ENCODE assay signal across 32 cellular contexts in the genomic region with DNA sequence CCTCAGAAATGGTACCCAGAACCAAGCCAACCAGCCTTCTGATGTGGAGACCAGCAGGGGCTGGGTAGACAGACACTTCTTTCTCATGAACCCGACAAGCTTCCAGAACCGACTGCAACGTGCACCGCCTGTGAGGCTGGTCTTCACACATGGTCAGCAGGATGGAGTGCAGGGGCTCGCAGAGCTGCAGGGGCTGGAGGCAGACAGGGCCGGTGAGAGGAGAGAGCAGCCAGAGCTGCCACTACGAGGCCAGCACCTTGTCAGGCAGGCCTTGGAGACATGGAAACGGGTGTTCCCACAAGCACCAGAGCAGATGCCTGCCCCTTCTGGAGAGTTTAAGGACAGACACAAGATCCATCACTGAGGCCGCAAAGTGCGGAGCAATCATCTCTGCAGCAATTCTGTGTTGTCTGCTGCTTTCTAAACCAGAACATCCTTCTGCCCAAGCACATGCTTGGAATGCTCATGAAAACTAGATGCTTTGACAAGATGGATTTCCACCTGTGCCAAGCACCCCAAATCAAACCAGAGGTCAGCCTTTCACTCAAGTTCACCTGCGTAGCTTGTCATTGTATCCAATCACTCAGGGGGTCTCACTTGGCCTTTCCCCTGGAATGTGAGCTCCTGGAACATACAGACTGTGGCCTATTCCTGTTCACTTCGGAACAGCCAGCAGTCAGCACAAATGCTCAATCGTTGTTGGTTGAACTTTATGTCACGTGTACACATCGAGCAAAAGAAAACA. TPM values are rescaled to one million over a fixed set of nuclear protein-coding genes. Genes with fewer than 3 reads are reported as not detected.
"Had no signal": no experiment of that assay in that cellular context is flagged by ENCODE, and none has a peak within 500 bp of the region (broad histone marks: within the 10 kb centered on the region; RNA-seq: fewer than 3 reads in every experiment).

No MANE protein-coding gene starts in this region.

- ATAC-seq: activated T-helper 17 cell treated with anti-CD3 and anti-CD28 coated beads, Interleukin-2, amount 50 U/mL, for 72 hours; left colon; sciatic nerve; stimulated activated effector memory CD8-positive, alpha-beta T cell treated with anti-CD3 and anti-CD28 coated beads, Interleukin-12 subunit alpha, Interleukin-12 subunit beta, amount 100 ng/mL, for 72 hours; T-helper 17 cell had no signal

- DNase-seq: activated CD4-positive, alpha-beta memory T cell treated with anti-CD3 and anti-CD28 coated beads, Interleukin-2, amount 10 ng/mL, durations not matched to agents 7 days and 5 days; activated CD4-positive, alpha-beta T cell treated with anti-CD3 and anti-CD28 coated beads for 1 hour; activated CD4-positive, alpha-beta T cell treated with anti-CD3 and anti-CD28 coated beads, Interleukin-2, amount 10 ng/mL, durations not matched to agents 7 days and 5 days; activated gamma-delta T cell treated with Interleukin-2 at 50 U/mL for 16 hours; activated naive CD4-positive, alpha-beta T cell treated with anti-CD3 and anti-CD28 coated beads, Interleukin-2, amount 50 U/mL, for 16 hours; activated T-cell treated with anti-CD3 and anti-CD28 coated beads, Interleukin-2, amount 50 U/mL, for 24 hours; amniotic stem cell; brain microvascular endothelial cell; caudate nucleus; cortex of kidney; esophagus squamous epithelium; foreskin melanocyte; kidney; left colon; mammary epithelial cell; ovary; small intestine; stimulated activated CD4-positive, alpha-beta T cell treated with anti-CD3 and anti-CD28 coated beads, Interleukin-4, amount 100 ng/mL, for 24 hours; T-helper 17 cell; T1000; trophoblast cell; uterus had no signal

- H3K4me1 Mint-ChIP-seq: activated CD4-positive, alpha-beta memory T cell treated with anti-CD3 and anti-CD28 coated beads, Interleukin-2, amount 10 ng/mL, durations not matched to agents 7 days and 5 days; activated CD4-positive, alpha-beta T cell treated with anti-CD3 and anti-CD28 coated beads, Interleukin-2, amount 10 ng/mL, durations not matched to agents 7 days and 5 days; activated T-helper 17 cell treated with anti-CD3 and anti-CD28 coated beads, Interleukin-2, amount 50 U/mL, for 72 hours; stimulated activated effector memory CD8-positive, alpha-beta T cell treated with anti-CD3 and anti-CD28 coated beads, Interleukin-12 subunit alpha, Interleukin-12 subunit beta, amount 100 ng/mL, for 72 hours; T-helper 17 cell had no signal

- H3K4me1 ChIP-seq: esophagus squamous epithelium, uterus had no signal

- H3K4me3 ChIP-seq: esophagus squamous epithelium, ovary, thoracic aorta, uterus had no signal

- H3K4me3 Mint-ChIP-seq: activated CD4-positive, alpha-beta memory T cell treated with anti-CD3 and anti-CD28 coated beads, Interleukin-2, amount 10 ng/mL, durations not matched to agents 7 days and 5 days; activated CD4-positive, alpha-beta T cell treated with anti-CD3 and anti-CD28 coated beads, Interleukin-2, amount 10 ng/mL, durations not matched to agents 7 days and 5 days; activated T-cell treated with anti-CD3 and anti-CD28 coated beads, Interleukin-2, amount 50 U/mL, for 24 hours; activated T-helper 17 cell treated with anti-CD3 and anti-CD28 coated beads, Interleukin-2, amount 50 U/mL, for 72 hours; nephron; stimulated activated effector memory CD8-positive, alpha-beta T cell treated with anti-CD3 and anti-CD28 coated beads, Interleukin-12 subunit alpha, Interleukin-12 subunit beta, amount 100 ng/mL, for 72 hours; stimulated activated naive CD8-positive, alpha-beta T cell treated with anti-CD3 and anti-CD28 coated beads, Interleukin-15, Interleukin-2, amounts not matched to agents 100 ng/mL and 50 ng/mL, for 24 hours; T-helper 17 cell had no signal

- H3K9me3 Mint-ChIP-seq: activated CD4-positive, alpha-beta memory T cell treated with anti-CD3 and anti-CD28 coated beads, Interleukin-2, amount 10 ng/mL, durations not matched to agents 7 days and 5 days; activated CD4-positive, alpha-beta T cell treated with anti-CD3 and anti-CD28 coated beads, Interleukin-2, amount 10 ng/mL, durations not matched to agents 7 days and 5 days; activated T-cell treated with anti-CD3 and anti-CD28 coated beads, Interleukin-2, amount 50 U/mL, for 24 hours; activated T-helper 17 cell treated with anti-CD3 and anti-CD28 coated beads, Interleukin-2, amount 50 U/mL, for 72 hours; nephron; stimulated activated effector memory CD8-positive, alpha-beta T cell treated with anti-CD3 and anti-CD28 coated beads, Interleukin-12 subunit alpha, Interleukin-12 subunit beta, amount 100 ng/mL, for 72 hours; stimulated activated naive CD8-positive, alpha-beta T cell treated with anti-CD3 and anti-CD28 coated beads, Interleukin-15, Interleukin-2, amounts not matched to agents 100 ng/mL and 50 ng/mL, for 24 hours had no signal

- H3K27ac ChIP-seq: brain microvascular endothelial cell, esophagus squamous epithelium, ovary, thoracic aorta, uterus had no signal

- H3K27ac Mint-ChIP-seq: activated CD4-positive, alpha-beta memory T cell treated with anti-CD3 and anti-CD28 coated beads, Interleukin-2, amount 10 ng/mL, durations not matched to agents 7 days and 5 days; activated CD4-positive, alpha-beta T cell treated with anti-CD3 and anti-CD28 coated beads, Interleukin-2, amount 10 ng/mL, durations not matched to agents 7 days and 5 days; activated T-cell treated with anti-CD3 and anti-CD28 coated beads, Interleukin-2, amount 50 U/mL, for 24 hours; activated T-helper 17 cell treated with anti-CD3 and anti-CD28 coated beads, Interleukin-2, amount 50 U/mL, for 72 hours; nephron; progenitor cell of endocrine pancreas; stimulated activated effector memory CD8-positive, alpha-beta T cell treated with anti-CD3 and anti-CD28 coated beads, Interleukin-12 subunit alpha, Interleukin-12 subunit beta, amount 100 ng/mL, for 72 hours; stimulated activated naive CD8-positive, alpha-beta T cell treated with anti-CD3 and anti-CD28 coated beads, Interleukin-15, Interleukin-2, amounts not matched to agents 100 ng/mL and 50 ng/mL, for 24 hours; T-helper 17 cell had no signal

- H3K36me3 Mint-ChIP-seq: stimulated activated effector memory CD8-positive, alpha-beta T cell treated with anti-CD3 and anti-CD28 coated beads, Interleukin-12 subunit alpha, Interleukin-12 subunit beta, amount 100 ng/mL, for 72 hours had no signal

- H3K36me3 ChIP-seq: brain microvascular endothelial cell, esophagus squamous epithelium, ovary, thoracic aorta, uterus had no signal

- H3K9me3 ChIP-seq: esophagus squamous epithelium, ovary, thoracic aorta, uterus had no signal

- H3K27me3 Mint-ChIP-seq: activated CD4-positive, alpha-beta T cell treated with anti-CD3 and anti-CD28 coated beads, Interleukin-2, amount 10 ng/mL, durations not matched to agents 7 days and 5 days; activated T-cell treated with anti-CD3 and anti-CD28 coated beads, Interleukin-2, amount 50 U/mL, for 24 hours had no signal

- H3K27me3 ChIP-seq: brain microvascular endothelial cell, esophagus squamous epithelium, ovary, uterus had no signal

RNA-seq across cellular contexts. Expression of gene FRMPD2, which starts 32.2 kb away (rescaled TPM):
- total RNA-seq: activated CD4-positive, alpha-beta memory T cell treated with anti-CD3 and anti-CD28 coated beads, Interleukin-2, amount 10 ng/mL, durations not matched to agents 7 days and 5 days; activated CD4-positive, alpha-beta T cell treated with anti-CD3 and anti-CD28 coated beads, Interleukin-2, amount 10 ng/mL, durations not matched to agents 7 days and 5 days; chondrocyte; esophagus squamous epithelium; subcutaneous adipose tissue; thoracic aorta had no signal
- polyA plus RNA-seq: liver, small intestine had no signal
